Comparison of ENCODE assay signal across 26 cellular contexts in genomic region chr14:67982711-67983608, GRCh38.
"Had no signal": no experiment of that assay in that cellular context is flagged by ENCODE, and none has a peak within 500 bp of the region (broad histone marks: within the 10 kb centered on the region; RNA-seq: fewer than 3 reads in every experiment).

No MANE protein-coding gene starts in this region.

- H3K9me3 ChIP-seq: gastroesophageal sphincter, heart right ventricle, mucosa of descending colon, prostate gland had no signal

- ATAC-seq: activated CD4-positive, CD25-positive, alpha-beta regulatory T cell treated with anti-CD3 and anti-CD28 coated beads, Interleukin-2, amount 50 U/mL, for 24 hours; activated CD8-positive, alpha-beta T cell treated with anti-CD3 and anti-CD28 coated beads, Interleukin-2, amount 10 ng/mL, durations not matched to agents 7 days and 5 days; activated naive CD8-positive, alpha-beta T cell treated with anti-CD3 and anti-CD28 coated beads, Interleukin-2, amount 50 U/mL, for 24 hours; activated T-cell treated with anti-CD3 and anti-CD28 coated beads, Interleukin-2, amount 50 U/mL, for 4 hours; gastroesophageal sphincter; heart right ventricle; left ventricle myocardium superior; mucosa of descending colon; right cardiac atrium; stimulated activated naive CD8-positive, alpha-beta T cell treated with anti-CD3 and anti-CD28 coated beads, Interleukin-15, amount 100 ng/mL, for 72 hours had no signal

- H3K9me3 Mint-ChIP-seq: activated CD4-positive, alpha-beta T cell treated with anti-CD3 and anti-CD28 coated beads, Interleukin-2, amount 10 ng/mL, durations not matched to agents 7 days and 5 days; activated naive CD4-positive, alpha-beta T cell treated with anti-CD3 and anti-CD28 coated beads, Interleukin-2, amount 10 ng/mL, durations not matched to agents 7 days and 5 days; activated naive CD8-positive, alpha-beta T cell treated with anti-CD3 and anti-CD28 coated beads, Interleukin-2, amount 50 U/mL, for 24 hours; activated T-cell treated with anti-CD3 and anti-CD28 coated beads, Interleukin-2, amount 50 U/mL, for 4 hours; central memory CD8-positive, alpha-beta T cell; immature natural killer cell; memory B cell; naive B cell; neural progenitor cell; stimulated activated naive CD8-positive, alpha-beta T cell treated with anti-CD3 and anti-CD28 coated beads, Interleukin-15, amount 100 ng/mL, for 72 hours had no signal

- H3K27ac Mint-ChIP-seq: activated CD4-positive, alpha-beta T cell treated with anti-CD3 and anti-CD28 coated beads, Interleukin-2, amount 10 ng/mL, durations not matched to agents 7 days and 5 days; activated CD8-positive, alpha-beta T cell treated with anti-CD3 and anti-CD28 coated beads, Interleukin-2, amount 10 ng/mL, durations not matched to agents 7 days and 5 days; activated naive CD4-positive, alpha-beta T cell treated with anti-CD3 and anti-CD28 coated beads, Interleukin-2, amount 10 ng/mL, durations not matched to agents 7 days and 5 days; activated naive CD8-positive, alpha-beta T cell treated with anti-CD3 and anti-CD28 coated beads, Interleukin-2, amount 50 U/mL, for 24 hours; immature natural killer cell; memory B cell; naive B cell; neural progenitor cell; type B pancreatic cell had no signal

- H3K4me1 ChIP-seq: prostate gland had no signal

- H3K27me3 ChIP-seq: gastroesophageal sphincter, heart right ventricle, neural progenitor cell had no signal

- H3K27ac ChIP-seq: gastroesophageal sphincter, heart right ventricle, neural progenitor cell, prostate gland, skin epidermis had no signal

- H3K4me3 Mint-ChIP-seq: activated CD4-positive, alpha-beta T cell treated with anti-CD3 and anti-CD28 coated beads, Interleukin-2, amount 10 ng/mL, durations not matched to agents 7 days and 5 days; activated CD8-positive, alpha-beta T cell treated with anti-CD3 and anti-CD28 coated beads, Interleukin-2, amount 10 ng/mL, durations not matched to agents 7 days and 5 days; activated naive CD4-positive, alpha-beta T cell treated with anti-CD3 and anti-CD28 coated beads, Interleukin-2, amount 10 ng/mL, durations not matched to agents 7 days and 5 days; activated naive CD8-positive, alpha-beta T cell treated with anti-CD3 and anti-CD28 coated beads, Interleukin-2, amount 50 U/mL, for 24 hours; activated T-cell treated with anti-CD3 and anti-CD28 coated beads, Interleukin-2, amount 50 U/mL, for 4 hours; central memory CD8-positive, alpha-beta T cell; immature natural killer cell; memory B cell; naive B cell; neural progenitor cell; stimulated activated naive CD8-positive, alpha-beta T cell treated with anti-CD3 and anti-CD28 coated beads, Interleukin-15, amount 100 ng/mL, for 72 hours; type B pancreatic cell had no signal

- H3K27me3 Mint-ChIP-seq: activated CD4-positive, alpha-beta T cell treated with anti-CD3 and anti-CD28 coated beads, Interleukin-2, amount 10 ng/mL, durations not matched to agents 7 days and 5 days; activated naive CD4-positive, alpha-beta T cell treated with anti-CD3 and anti-CD28 coated beads, Interleukin-2, amount 10 ng/mL, durations not matched to agents 7 days and 5 days; activated naive CD8-positive, alpha-beta T cell treated with anti-CD3 and anti-CD28 coated beads, Interleukin-2, amount 50 U/mL, for 24 hours; central memory CD8-positive, alpha-beta T cell; memory B cell; naive B cell; stimulated activated naive CD8-positive, alpha-beta T cell treated with anti-CD3 and anti-CD28 coated beads, Interleukin-15, amount 100 ng/mL, for 72 hours; type B pancreatic cell had no signal

- H3K36me3 Mint-ChIP-seq: activated naive CD4-positive, alpha-beta T cell treated with anti-CD3 and anti-CD28 coated beads, Interleukin-2, amount 10 ng/mL, durations not matched to agents 7 days and 5 days; immature natural killer cell; naive B cell; neural progenitor cell had no signal

- DNase-seq: activated CD4-positive, alpha-beta T cell treated with anti-CD3 and anti-CD28 coated beads, Interleukin-2, amount 10 ng/mL, durations not matched to agents 7 days and 5 days; activated CD8-positive, alpha-beta memory T cell treated with anti-CD3 and anti-CD28 coated beads, Interleukin-2, amount 50 U/mL, for 4 hours; activated CD8-positive, alpha-beta T cell treated with anti-CD3 and anti-CD28 coated beads, Interleukin-2, amount 10 ng/mL, durations not matched to agents 7 days and 5 days; activated naive CD4-positive, alpha-beta T cell treated with anti-CD3 and anti-CD28 coated beads, Interleukin-2, amount 10 ng/mL, durations not matched to agents 7 days and 5 days; activated naive CD8-positive, alpha-beta T cell treated with anti-CD3 and anti-CD28 coated beads, Interleukin-2, amount 50 U/mL, for 24 hours; activated T-cell treated with anti-CD3 and anti-CD28 coated beads, Interleukin-2, amount 50 U/mL, for 4 hours; anterior cingulate cortex; cortex of kidney; heart right ventricle; immature natural killer cell; left ventricle myocardium superior; mucosa of descending colon; naive B cell; right cardiac atrium; stimulated activated CD4-positive, alpha-beta T cell treated with anti-CD3 and anti-CD28 coated beads, Interleukin-15, amount 100 ng/mL, for 24 hours; stimulated activated CD4-positive, alpha-beta T cell treated with anti-CD3 and anti-CD28 coated beads, Interleukin-2, amount 100 ng/mL, for 48 hours; stimulated activated naive CD8-positive, alpha-beta T cell treated with anti-CD3 and anti-CD28 coated beads, Interleukin-15, amount 100 ng/mL, for 72 hours; T1000 had no signal

- H3K4me3 ChIP-seq: gastroesophageal sphincter, heart right ventricle, mucosa of descending colon, neural progenitor cell, prostate gland, skin epidermis had no signal

- H3K4me1 Mint-ChIP-seq: activated CD4-positive, alpha-beta T cell treated with anti-CD3 and anti-CD28 coated beads, Interleukin-2, amount 10 ng/mL, durations not matched to agents 7 days and 5 days; activated naive CD4-positive, alpha-beta T cell treated with anti-CD3 and anti-CD28 coated beads, Interleukin-2, amount 10 ng/mL, durations not matched to agents 7 days and 5 days; central memory CD8-positive, alpha-beta T cell; immature natural killer cell; naive B cell; neural progenitor cell had no signal

- H3K36me3 ChIP-seq: gastroesophageal sphincter, heart right ventricle, neural progenitor cell, prostate gland had no signal
